Comparison of ENCODE assay signal across 8 cellular contexts in the genomic region with DNA sequence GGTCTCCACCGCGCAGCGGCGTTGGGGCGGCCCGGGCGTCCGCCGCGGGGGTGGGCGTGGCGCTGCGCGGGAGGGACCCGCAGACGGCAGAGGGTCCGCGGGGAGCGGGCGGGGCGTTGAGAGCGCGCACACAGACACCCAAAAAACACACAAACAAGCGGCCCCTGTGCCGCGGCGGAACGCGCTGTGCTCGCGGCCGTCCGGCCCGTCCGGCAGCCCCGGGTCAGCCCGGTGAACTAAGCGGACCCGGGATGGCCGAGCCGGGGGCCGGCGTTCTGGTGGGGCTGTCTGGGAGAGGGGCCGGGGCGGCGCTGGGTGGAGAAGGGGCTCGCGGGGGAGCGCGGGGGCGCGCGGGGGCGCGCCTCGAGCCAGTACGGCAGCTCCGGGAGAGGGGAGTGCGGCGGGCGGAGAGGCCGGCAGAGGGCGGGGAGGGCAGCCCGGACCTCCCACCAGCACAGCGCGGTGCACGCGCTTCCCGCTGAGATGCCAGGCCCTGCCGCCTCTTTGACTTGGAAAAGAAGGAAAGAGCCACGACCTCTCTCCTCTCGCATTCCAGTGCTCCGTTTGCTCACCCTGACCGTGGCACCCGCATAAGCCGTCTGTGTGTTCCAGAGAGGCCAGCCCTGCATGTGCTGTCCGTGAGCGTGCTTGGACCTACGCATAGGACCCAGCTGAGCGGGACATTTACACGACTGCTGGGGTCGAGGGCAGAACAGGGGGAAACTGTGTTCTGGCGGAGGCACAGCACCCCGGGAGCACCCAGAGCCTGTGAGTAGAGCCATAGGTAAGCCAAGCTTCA.
A peak's percentile ranks its signal among the peaks of the same experiment; 100 is the strongest.
DNase-seq lines count a peak whose midpoint lies in the region; ATAC-seq and TF ChIP-seq lines count a peak whose summit lies in the region.

No MANE protein-coding gene starts in this region.

- H3K27me3 ChIP-seq in HUES6 (ENCODE audit: control insufficient read depth, insufficient read depth, low read length), result peaks cover 97% of the 10 kb centered on the region
- no peaks in the 10 kb centered on the region for H3K27me3 ChIP-seq in layer of hippocampus (ENCODE audit: control insufficient read depth, insufficient read depth, low read length)
- H3K27me3 ChIP-seq in subcutaneous abdominal adipose tissue (ENCODE audit: control insufficient read depth in 5 of 5, insufficient read depth in 4 of 5, low read length in 5 of 5), result peaks cover 4 to 32% (median 19%) of the 10 kb centered on the region in 5 donors

- H3K4me1 ChIP-seq in HUES6 (ENCODE audit: control insufficient read depth, insufficient read depth, low read length), result peaks cover 18% of the 10 kb centered on the region
- H3K4me1 ChIP-seq in subcutaneous abdominal adipose tissue (ENCODE audit: control insufficient read depth in 5 of 5, insufficient read depth in 5 of 5, low read length in 5 of 5), result peaks cover 0 to 13% (median 9%) of the 10 kb centered on the region in 5 donors

- no peak for TF ChIP-seq CTCF in RWPE1 (conservative IDR thresholded peaks at IDR 0.05; ENCODE audit: low read depth)

- POLR2A ChIA-PET in RWPE1 (lab: Yijun Ruan, JAX; ENCODE audit: low non-redundant PET), result no interaction called here

- H3K27ac ChIP-seq in HUES6 (ENCODE audit: low read depth, low read length) (no peak overlapping the region), layer of hippocampus (ENCODE audit: low read depth, low read length) (peak overlapping the region; percentile 39), subcutaneous abdominal adipose tissue (ENCODE audit: low read depth, low read length) (no peak overlapping the region), RWPE1 (no peak overlapping the region)

- H3K9me3 ChIP-seq in HUES6 (ENCODE audit: control insufficient read depth, insufficient read depth, low read depth, low read length), result no peaks in the 10 kb centered on the region
- no peaks in the 10 kb centered on the region for H3K9me3 ChIP-seq in subcutaneous abdominal adipose tissue (ENCODE audit: control insufficient read depth in 5 of 5, low read length in 5 of 5)

- CTCF ChIA-PET in RWPE1 (lab: Yijun Ruan, JAX), result interaction anchor here (0.7 kb wide), 1 partner anchor 14 kb away, joined by 3 read pairs; no protein-coding TSS in a partner anchor

- ATAC-seq in GM21576 (IDR thresholded peaks at IDR 0.05; ENCODE audit: unreplicated experiment), result no peak

- H3K9ac ChIP-seq in HUES6 (ENCODE audit: low read length), result peak overlapping the region; percentile 12
- H3K9ac ChIP-seq in subcutaneous abdominal adipose tissue (ENCODE audit: low read length in 5 of 5), result peak overlapping the region in 1 of 5 donors; percentile 30

- H3K36me3 ChIP-seq in HUES6 (ENCODE audit: control insufficient read depth, insufficient read depth, low read length) (no peaks in the 10 kb centered on the region), subcutaneous abdominal adipose tissue (ENCODE audit: control insufficient read depth in 5 of 5, insufficient read depth in 5 of 5, low read length in 5 of 5) (no peaks in the 10 kb centered on the region)

- DNase-seq in cerebellar cortex (ENCODE audit: low spot score), result peak; percentile 38
- no peak for DNase-seq in RWPE1 (ENCODE audit: low spot score)
- no peak for DNase-seq in NOMO-1 treated with DMSO at 0.1 percent for 48 hours (lab: John Stamatoyannopoulos, UW; ENCODE audit: unreplicated experiment)
- DNase-seq in HuH-7 (ENCODE audit: low spot score), result no peak

- H3K4me3 ChIP-seq in HUES6 (ENCODE audit: low read depth, low read length), result peak overlapping the region; percentile 71
- peak overlapping the region in 4 of 5 donors; percentile 56 to 68 (median 60) for H3K4me3 ChIP-seq in subcutaneous abdominal adipose tissue (ENCODE audit: low read depth in 1 of 5, low read length in 5 of 5)
